13 cellular contexts compared by ENCODE assay signal in the genomic region with DNA sequence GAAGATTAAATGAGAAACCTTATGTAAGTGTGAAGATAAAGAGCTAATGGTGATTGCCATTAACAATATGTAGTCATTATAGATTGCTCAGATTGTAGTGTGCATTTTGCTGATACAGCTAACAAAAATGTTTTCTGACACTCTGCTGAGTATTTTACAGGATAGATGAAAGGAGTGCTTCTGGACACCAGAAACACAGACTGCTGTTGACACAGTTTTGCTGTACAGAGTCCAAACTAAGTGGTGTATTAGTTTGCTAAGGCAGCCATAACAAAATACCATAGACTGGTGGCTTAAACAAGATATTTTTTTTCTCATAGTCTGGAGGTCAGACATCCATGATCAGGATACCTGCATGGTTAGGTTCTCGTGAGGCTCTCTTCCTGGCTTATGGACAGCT. TPM values are rescaled to one million over a fixed set of nuclear protein-coding genes. Genes with fewer than 3 reads are reported as not detected.
DNase-seq lines count a peak whose midpoint lies in the region; ATAC-seq and TF ChIP-seq lines count a peak whose summit lies in the region.
"Had no signal": no experiment of that assay in that cellular context is flagged by ENCODE, and none has a peak within 500 bp of the region (broad histone marks: within the 10 kb centered on the region; RNA-seq: fewer than 3 reads in every experiment).

No MANE protein-coding gene starts in this region.

- peaks cover 36% of the 10 kb centered on the region for H3K36me3 Mint-ChIP-seq in activated naive CD4-positive, alpha-beta T cell treated with anti-CD3 and anti-CD28 coated beads, Interleukin-2, amount 10 ng/mL, durations not matched to agents 7 days and 5 days
- peaks cover 13 to 15% of the 10 kb centered on the region in 2 donors for H3K36me3 Mint-ChIP-seq in stimulated activated naive B cell treated with anti-CD40 and anti-IgM and Interleukin-4, amounts not matched to agents 10 μg/mL and 1 μg/mL and 100 μg/mL, for 72 hours

- peak overlapping the region in 1 of 4 donors; percentile 8 for H3K27ac ChIP-seq in Peyer's patch
- H3K27ac ChIP-seq: ascending aorta, parathyroid adenoma, uterus had no signal

- no peak for DNase-seq in activated naive CD4-positive, alpha-beta T cell treated with anti-CD3 and anti-CD28 coated beads, Interleukin-2, amount 10 ng/mL, durations not matched to agents 7 days and 5 days
- no peak for DNase-seq in activated naive CD4-positive, alpha-beta T cell treated with Interleukin-2 at 50 U/mL for 16 hours
- DNase-seq in RKO (ENCODE audit: low spot score) (peak; percentile 72), erythroblast (lab: John Stamatoyannopoulos, UW) (peak; percentile 13 to 35), mesenteric fat pad (ENCODE audit: low spot score) (no peak), Peyer's patch (no peak), posterior vena cava (ENCODE audit: low spot score) (no peak)
- no peak for DNase-seq in stimulated activated naive B cell treated with anti-CD40 and anti-IgM and Interleukin-4, amounts not matched to agents 10 μg/mL and 1 μg/mL and 100 μg/mL, for 72 hours
- DNase-seq: activated CD4-positive, CD25-positive, alpha-beta regulatory T cell treated with anti-CD3 and anti-CD28 coated beads, Interleukin-2, amount 50 U/mL, for 72 hours; NCI-H2171; uterus had no signal

- H3K9me3 ChIP-seq in Peyer's patch: no peaks in the 10 kb centered on the region
- H3K9me3 ChIP-seq: ascending aorta, uterus had no signal

- H3K27me3 ChIP-seq in Peyer's patch: no peaks in the 10 kb centered on the region
- H3K27me3 ChIP-seq: ascending aorta, uterus had no signal

- peaks cover 60% of the 10 kb centered on the region for H3K4me1 Mint-ChIP-seq in activated naive CD4-positive, alpha-beta T cell treated with anti-CD3 and anti-CD28 coated beads, Interleukin-2, amount 10 ng/mL, durations not matched to agents 7 days and 5 days
- peaks cover 14 to 35% of the 10 kb centered on the region in 2 donors for H3K4me1 Mint-ChIP-seq in stimulated activated naive B cell treated with anti-CD40 and anti-IgM and Interleukin-4, amounts not matched to agents 10 μg/mL and 1 μg/mL and 100 μg/mL, for 72 hours

- no peak overlapping the region for H3K27ac Mint-ChIP-seq in activated naive CD4-positive, alpha-beta T cell treated with anti-CD3 and anti-CD28 coated beads, Interleukin-2, amount 10 ng/mL, durations not matched to agents 7 days and 5 days
- no peak overlapping the region for H3K27ac Mint-ChIP-seq in stimulated activated naive B cell treated with anti-CD40 and anti-IgM and Interleukin-4, amounts not matched to agents 10 μg/mL and 1 μg/mL and 100 μg/mL, for 72 hours

- H3K36me3 ChIP-seq in Peyer's patch: peaks cover 0 to 4% (median 0%) of the 10 kb centered on the region in 3 donors
- H3K36me3 ChIP-seq: ascending aorta, uterus had no signal

- no peak for TF ChIP-seq CTCF in Peyer's patch (IDR thresholded peaks at IDR 0.05)

- peak overlapping the region in 1 of 4 donors; percentile 74 for H3K4me3 ChIP-seq in Peyer's patch
- H3K4me3 ChIP-seq: uterus had no signal

- CTCF ChIA-PET in activated naive CD4-positive, alpha-beta T cell treated with anti-CD3 and anti-CD28 coated beads, Interleukin-2, amount 10 ng/mL, durations not matched to agents 7 days and 5 days (lab: Charles Lee): interaction anchor here (0.7 to 1.6 kb wide), 4 partner anchors 14 to 263 kb away, joined by 3 to 4 read pairs (median 3); no protein-coding TSS in a partner anchor

- peaks cover 0 to 12% (median 7%) of the 10 kb centered on the region in 4 donors for H3K4me1 ChIP-seq in Peyer's patch

- no peak for TF ChIP-seq POLR2A in erythroblast (IDR thresholded peaks at IDR 0.05; ENCODE audit: low read length)
- TF ChIP-seq POLR2A in Peyer's patch (IDR thresholded peaks at IDR 0.05): no peak

- no peaks in the 10 kb centered on the region for H3K9me3 Mint-ChIP-seq in activated naive CD4-positive, alpha-beta T cell treated with anti-CD3 and anti-CD28 coated beads, Interleukin-2, amount 10 ng/mL, durations not matched to agents 7 days and 5 days
- H3K9me3 Mint-ChIP-seq in stimulated activated naive B cell treated with anti-CD40 and anti-IgM and Interleukin-4, amounts not matched to agents 10 μg/mL and 1 μg/mL and 100 μg/mL, for 72 hours: no peaks in the 10 kb centered on the region

- intact Hi-C loops in posterior vena cava (cut with DNase I): no loop called here

- H3K27me3 Mint-ChIP-seq in activated naive CD4-positive, alpha-beta T cell treated with anti-CD3 and anti-CD28 coated beads, Interleukin-2, amount 10 ng/mL, durations not matched to agents 7 days and 5 days: peaks cover 2% of the 10 kb centered on the region
- H3K27me3 Mint-ChIP-seq in stimulated activated naive B cell treated with anti-CD40 and anti-IgM and Interleukin-4, amounts not matched to agents 10 μg/mL and 1 μg/mL and 100 μg/mL, for 72 hours: no peaks in the 10 kb centered on the region

- ATAC-seq in stimulated activated naive B cell treated with anti-CD40 and anti-IgM and Interleukin-4, amounts not matched to agents 10 μg/mL and 1 μg/mL and 100 μg/mL, for 72 hours (replicated peaks): no peak

- peak overlapping the region; percentile 98 for H3K4me3 Mint-ChIP-seq in activated naive CD4-positive, alpha-beta T cell treated with anti-CD3 and anti-CD28 coated beads, Interleukin-2, amount 10 ng/mL, durations not matched to agents 7 days and 5 days
- H3K4me3 Mint-ChIP-seq in stimulated activated naive B cell treated with anti-CD40 and anti-IgM and Interleukin-4, amounts not matched to agents 10 μg/mL and 1 μg/mL and 100 μg/mL, for 72 hours: peak overlapping the region; percentile 70 to 88

RNA-seq across cellular contexts. Expression of a gene that starts 2.2 kb away (rescaled TPM):
- 26.8 TPM for total RNA-seq in mesenteric fat pad
- total RNA-seq in Peyer's patch: 10 to 100 TPM; 21.9 to 37.1 (median 33.0) TPM
- total RNA-seq in posterior vena cava: 10 to 100 TPM; 28.1 to 35.1 TPM

Comparison
In these comparisons a context has a peak if more than half of its experiments do, and no peak if none do; other contexts are left out.
1. DNase-seq: peak in RKO (single experiment) and erythroblast (2 of 2); none in activated naive CD4-positive, alpha-beta T cell treated with anti-CD3 and anti-CD28 coated beads, Interleukin-2, amount 10 ng/mL, durations not matched to agents 7 days and 5 days (single experiment), activated naive CD4-positive, alpha-beta T cell treated with Interleukin-2 at 50 U/mL for 16 hours (single experiment), stimulated activated naive B cell treated with anti-CD40 and anti-IgM and Interleukin-4, amounts not matched to agents 10 μg/mL and 1 μg/mL and 100 μg/mL, for 72 hours (single experiment), mesenteric fat pad (single experiment), Peyer's patch (0 of 3) and posterior vena cava (single experiment).